Comparison of ENCODE assay signal across 8 cellular contexts in the genomic region with DNA sequence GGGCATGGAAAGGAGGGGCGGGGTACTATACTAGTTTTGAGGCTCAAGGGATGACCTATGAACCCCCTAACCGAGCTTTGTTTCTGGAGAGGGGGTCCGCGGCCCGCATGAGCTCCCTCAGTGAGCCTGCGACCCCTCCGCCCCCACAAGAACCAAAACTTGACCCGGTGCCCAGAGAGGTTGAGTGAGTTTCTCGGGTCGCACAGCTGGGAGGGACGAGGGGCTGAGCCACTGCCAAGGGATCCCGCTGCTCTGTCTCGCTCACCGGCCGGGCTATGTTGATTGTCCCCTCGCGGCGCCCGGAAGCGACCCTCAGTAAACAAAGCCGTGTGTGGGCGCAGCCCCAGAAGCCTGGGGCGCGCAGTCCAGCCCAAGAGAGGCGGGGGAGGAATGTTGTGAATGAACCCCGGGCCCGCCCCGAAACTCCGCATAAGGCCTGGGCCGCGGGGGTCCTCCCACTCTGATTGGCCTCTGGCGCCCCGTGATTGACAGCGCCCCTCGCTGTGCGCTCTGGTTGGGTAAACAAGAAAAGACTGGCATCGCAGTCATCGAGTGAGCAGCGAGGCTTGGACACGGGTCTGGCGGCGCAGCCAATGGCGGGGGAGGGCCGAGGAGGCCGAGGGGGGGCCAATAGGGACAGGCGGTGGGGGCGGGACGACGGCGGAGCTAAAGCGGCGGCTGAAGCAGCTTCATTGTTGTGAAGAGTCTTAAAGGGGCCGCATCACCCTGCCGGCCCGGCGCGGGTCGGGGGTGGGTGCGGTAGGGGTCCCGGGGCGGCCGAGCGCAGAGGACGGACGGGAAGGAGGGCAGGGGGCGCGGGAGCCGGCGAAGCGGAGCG. TPM values are rescaled to one million over a fixed set of nuclear protein-coding genes. Genes with fewer than 3 reads are reported as not detected.
DNase-seq lines count a peak whose midpoint lies in the region; ATAC-seq and TF ChIP-seq lines count a peak whose summit lies in the region.

A gene (plus strand): TSS at position 692 of the 838 bp plus-strand sequence. CDS start 206 bp downstream, outside the sequence.

- peaks cover 13% of the 10 kb centered on the region for H3K27me3 Mint-ChIP-seq in GM23338 (ENCODE audit: insufficient read depth, low read depth, poor library complexity)
- H3K27me3 Mint-ChIP-seq in naive thymus-derived CD4-positive, alpha-beta T cell: no peaks in the 10 kb centered on the region
- no peaks in the 10 kb centered on the region for H3K27me3 Mint-ChIP-seq in stimulated activated memory B cell treated with anti-CD40 and anti-IgM and Interleukin-4, amounts not matched to agents 10 μg/mL and 1 μg/mL and 100 μg/mL, for 72 hours

- H3K4me2 ChIP-seq in DOHH2 (ENCODE audit: low read length) (peak within 1 kb of the TSS; percentile 85), GM23338 (peak within 1 kb of the TSS; percentile 86), fibroblast of lung (ENCODE audit: extremely low read depth, insufficient read depth, low read length) (peak within 1 kb of the TSS; percentile 98)

- POLR2A ChIA-PET in naive thymus-derived CD4-positive, alpha-beta T cell (lab: Charles Lee): interaction anchor here (0.5 to 3.1 kb wide), 13 partner anchors 8 to 211 kb away, joined by 3 to 17 read pairs (median 6); a partner anchor contains a TSS

- H3K4me3 ChIP-seq in DOHH2 (ENCODE audit: low read length) (peak within 1 kb of the TSS; percentile 88), GM23338 (peak within 1 kb of the TSS; percentile 70), fibroblast of lung (replicated peaks in 1 of 4; ENCODE audit: control extremely low read depth in 1 of 4, insufficient read depth in 1 of 4, low read depth in 3 of 4, low read length in 4 of 4) (peak within 1 kb of the TSS; percentile 69 to 90 (median 80))
- H3K4me3 ChIP-seq in naive thymus-derived CD4-positive, alpha-beta T cell (ENCODE audit: low read length): peak within 1 kb of the TSS; percentile 84

- H2AFZ ChIP-seq in GM23338 (0 out of 2 replicates have a peak within 1 kb of the TSS, but pooled peaks have one; percentile 6), fibroblast of lung (ENCODE audit: low read length) (no peak within 1 kb of the TSS)

- H3K9ac ChIP-seq in fibroblast of lung (ENCODE audit: insufficient read depth, low read length): peak within 1 kb of the TSS; percentile 84

- H4K20me1 ChIP-seq in DOHH2 (ENCODE audit: control insufficient read depth, insufficient read depth, low read depth, low read length) (no peaks in the 10 kb centered on the region), GM23338 (replicated peaks; ENCODE audit: insufficient read depth) (no peaks in the 10 kb centered on the region; the same call in 1 of the 2 replicates), fibroblast of lung (ENCODE audit: control insufficient read depth, extremely low read depth, insufficient read depth, low read length) (no peaks in the 10 kb centered on the region)

- peak within 1 kb of the TSS; percentile 93 for H3K27ac Mint-ChIP-seq in GM23338
- peak within 1 kb of the TSS; percentile 89 to 97 (median 95) for H3K27ac Mint-ChIP-seq in naive thymus-derived CD4-positive, alpha-beta T cell
- peak within 1 kb of the TSS; percentile 77 for H3K27ac Mint-ChIP-seq in stimulated activated memory B cell treated with anti-CD40 and anti-IgM and Interleukin-4, amounts not matched to agents 10 μg/mL and 1 μg/mL and 100 μg/mL, for 72 hours

- DNase-seq in GM23338 (ENCODE audit: low spot score) (peak; percentile 100), Kasumi-1 (lab: John Stamatoyannopoulos, UW) (peak; percentile 97 to 98), RKO (ENCODE audit: low spot score) (peak; percentile 99), fibroblast of lung (ENCODE audit: low read depth in 2 of 2) (peak; percentile 99 to 100)
- DNase-seq in activated T-helper 1 cell treated with anti-CD3 and anti-CD28 coated beads, Interleukin-2, amount 50 U/mL, for 16 hours (ENCODE audit: low read depth in 1 of 2, low spot score in 1 of 2): peak; percentile 79 to 88
- DNase-seq in naive thymus-derived CD4-positive, alpha-beta T cell: peak; percentile 67 to 93 (median 77)

- TF ChIP-seq CTCF in DOHH2 (IDR thresholded peaks at IDR 0.05; ENCODE audit: low read depth, low read length, poor library complexity, severe bottlenecking) (no peak), GM23338 (conservative IDR thresholded peaks at IDR 0.05; ENCODE audit: low read depth in 2 of 2) (no peak), fibroblast of lung (conservative IDR thresholded peaks at IDR 0.05 in 1 of 2, IDR thresholded peaks at IDR 0.05 in 1 of 2; ENCODE audit: low read depth in 1 of 2, low read length in 2 of 2) (no peak)

- H3K4me1 ChIP-seq in DOHH2 (ENCODE audit: control insufficient read depth, low read length): peaks cover 39% of the 10 kb centered on the region
- H3K4me1 ChIP-seq in GM23338 (ENCODE audit: insufficient read depth): peaks cover 11% of the 10 kb centered on the region; the same call in 1 of the 2 replicates
- H3K4me1 ChIP-seq in fibroblast of lung (ENCODE audit: control insufficient read depth, extremely low read depth, insufficient read depth, low read length): peaks cover 13% of the 10 kb centered on the region
- H3K4me1 ChIP-seq in naive thymus-derived CD4-positive, alpha-beta T cell (ENCODE audit: control insufficient read depth in 2 of 2, insufficient read depth in 2 of 2, low read length in 2 of 2): peaks cover 14 to 21% of the 10 kb centered on the region in 2 donors

- H3K4me3 Mint-ChIP-seq in GM23338: peak within 1 kb of the TSS; percentile 93
- H3K4me3 Mint-ChIP-seq in naive thymus-derived CD4-positive, alpha-beta T cell: peak within 1 kb of the TSS; percentile 93 to 97 (median 94)
- H3K4me3 Mint-ChIP-seq in stimulated activated memory B cell treated with anti-CD40 and anti-IgM and Interleukin-4, amounts not matched to agents 10 μg/mL and 1 μg/mL and 100 μg/mL, for 72 hours: peak within 1 kb of the TSS; percentile 95

- H3K36me3 ChIP-seq in DOHH2 (ENCODE audit: control insufficient read depth, low read length) (no peaks in the 10 kb centered on the region), GM23338 (ENCODE audit: insufficient read depth) (no peaks in the 10 kb centered on the region), fibroblast of lung (ENCODE audit: control insufficient read depth, insufficient read depth, low read length) (no peaks in the 10 kb centered on the region)
- H3K36me3 ChIP-seq in naive thymus-derived CD4-positive, alpha-beta T cell (ENCODE audit: control insufficient read depth in 2 of 3, insufficient read depth in 3 of 3, low read length in 3 of 3): no peaks in the 10 kb centered on the region

- H3K79me2 ChIP-seq in DOHH2 (ENCODE audit: control insufficient read depth, low read length): peaks cover 7% of the 10 kb centered on the region
- peaks cover 12% of the 10 kb centered on the region for H3K79me2 ChIP-seq in GM23338 (replicated peaks; ENCODE audit: insufficient read depth)
- peaks cover 9% of the 10 kb centered on the region for H3K79me2 ChIP-seq in fibroblast of lung (ENCODE audit: control insufficient read depth, insufficient read depth, low read length)

- peak within 1 kb of the TSS; percentile 12; the same call in 1 of the 2 replicates for H3K27ac ChIP-seq in DOHH2 (ENCODE audit: low read depth, low read length)
- H3K27ac ChIP-seq in GM23338 (ENCODE audit: low read depth): peak within 1 kb of the TSS; percentile 88
- peak within 1 kb of the TSS; percentile 99 for H3K27ac ChIP-seq in fibroblast of lung (ENCODE audit: insufficient read depth, low read length)
- H3K27ac ChIP-seq in naive thymus-derived CD4-positive, alpha-beta T cell (ENCODE audit: low read depth, low read length): peak within 1 kb of the TSS; percentile 56

- peaks cover 4% of the 10 kb centered on the region; the same call in 2 of the 3 replicates for H3K36me3 Mint-ChIP-seq in GM23338 (ENCODE audit: low read depth)
- H3K36me3 Mint-ChIP-seq in naive thymus-derived CD4-positive, alpha-beta T cell: no peaks in the 10 kb centered on the region
- peaks cover 4% of the 10 kb centered on the region for H3K36me3 Mint-ChIP-seq in stimulated activated memory B cell treated with anti-CD40 and anti-IgM and Interleukin-4, amounts not matched to agents 10 μg/mL and 1 μg/mL and 100 μg/mL, for 72 hours

- H3K27me3 ChIP-seq in DOHH2 (ENCODE audit: control insufficient read depth, low read length): no peaks in the 10 kb centered on the region
- H3K27me3 ChIP-seq in GM23338 (ENCODE audit: insufficient read depth): no peaks in the 10 kb centered on the region
- H3K27me3 ChIP-seq in fibroblast of lung (ENCODE audit: control insufficient read depth, insufficient read depth, low read length): no peaks in the 10 kb centered on the region
- no peaks in the 10 kb centered on the region for H3K27me3 ChIP-seq in naive thymus-derived CD4-positive, alpha-beta T cell (ENCODE audit: control insufficient read depth in 2 of 2, insufficient read depth in 2 of 2, low read length in 2 of 2)

- intact Hi-C loops in naive thymus-derived CD4-positive, alpha-beta T cell (cut with micrococcal nuclease): loop anchor here (1.0 kb wide), 6 partner anchors 8 to 51 kb away; a partner anchor contains a TSS

- H3F3A ChIP-seq in DOHH2 (ENCODE audit: control insufficient read depth, insufficient read depth) (peaks cover 4% of the 10 kb centered on the region; the same call in 1 of the 2 replicates), GM23338 (replicated peaks; ENCODE audit: low read depth) (0 out of 2 replicates have a peak, but pooled peaks cover 9% of the 10 kb centered on the region)

- no peaks in the 10 kb centered on the region for H3K9me3 Mint-ChIP-seq in GM23338
- no peaks in the 10 kb centered on the region for H3K9me3 Mint-ChIP-seq in naive thymus-derived CD4-positive, alpha-beta T cell
- no peaks in the 10 kb centered on the region for H3K9me3 Mint-ChIP-seq in stimulated activated memory B cell treated with anti-CD40 and anti-IgM and Interleukin-4, amounts not matched to agents 10 μg/mL and 1 μg/mL and 100 μg/mL, for 72 hours

- H3K9me2 ChIP-seq in DOHH2 (replicated peaks; ENCODE audit: control insufficient read depth, low read length): no peaks in the 10 kb centered on the region
- no peaks in the 10 kb centered on the region for H3K9me2 ChIP-seq in GM23338 (ENCODE audit: insufficient read depth)

- peak; percentile 90 for ATAC-seq in GM23338
- ATAC-seq in naive thymus-derived CD4-positive, alpha-beta T cell: peak; percentile 95
- peak; percentile 98 for ATAC-seq in stimulated activated memory B cell treated with anti-CD40 and anti-IgM and Interleukin-4, amounts not matched to agents 10 μg/mL and 1 μg/mL and 100 μg/mL, for 72 hours

- peaks cover 4% of the 10 kb centered on the region; the same call in 2 of the 3 replicates for H3K4me1 Mint-ChIP-seq in GM23338
- peaks cover 22 to 46% (median 37%) of the 10 kb centered on the region in 7 donors for H3K4me1 Mint-ChIP-seq in naive thymus-derived CD4-positive, alpha-beta T cell
- H3K4me1 Mint-ChIP-seq in stimulated activated memory B cell treated with anti-CD40 and anti-IgM and Interleukin-4, amounts not matched to agents 10 μg/mL and 1 μg/mL and 100 μg/mL, for 72 hours: peaks cover 44% of the 10 kb centered on the region

- H3K9me3 ChIP-seq in DOHH2 (ENCODE audit: control insufficient read depth, insufficient read depth, low read length) (no peaks in the 10 kb centered on the region), fibroblast of lung (ENCODE audit: control insufficient read depth, insufficient read depth, low read depth, low read length) (no peaks in the 10 kb centered on the region)
- no peaks in the 10 kb centered on the region for H3K9me3 ChIP-seq in naive thymus-derived CD4-positive, alpha-beta T cell (ENCODE audit: control insufficient read depth in 2 of 3, low read length in 3 of 3)

- CTCF ChIA-PET in naive thymus-derived CD4-positive, alpha-beta T cell (lab: Charles Lee): interaction anchor here (0.8 to 1.8 kb wide), 4 partner anchors 8 to 67 kb away, joined by 3 to 8 read pairs (median 4); no protein-coding TSS in a partner anchor

RNA-seq across cellular contexts. Expression of the gene that starts here (rescaled TPM):
- 37.9 and 42.3 TPM in 2 replicates for total RNA-seq in GM23338 (2014; rRNA removed; shearing (Covaris generic))
- 5.4 and 6.1 TPM in 2 replicates for polyA plus RNA-seq in GM23338 (2016; fragmentation: Nextera tagmentation; extraction: Ambion mirVana)
- total RNA-seq in fibroblast of lung: 5.6 and 6.7 TPM in 2 replicates
- polyA plus RNA-seq in fibroblast of lung: 1.6 and 2.0 TPM in 2 replicates
- polyA plus RNA-seq in fibroblast of lung (2012): 2.8 and 3.3 TPM in 2 replicates
- 4.4 and 6.1 TPM in 2 replicates for polyA minus RNA-seq in fibroblast of lung (ENCODE audit: low replicate concordance)
- 1 to 10 TPM; 4.8 to 7.8 (median 5.9) TPM for total RNA-seq in naive thymus-derived CD4-positive, alpha-beta T cell
- 1 to 10 TPM in 1 of 2 donors, under 1 TPM in 1; 0.73 to 1.6 TPM for polyA plus RNA-seq in naive thymus-derived CD4-positive, alpha-beta T cell

Comparison
In these comparisons a context has a peak if more than half of its experiments do, and no peak if none do; other contexts are left out.
1. Peak in every context shown above with its lines: DNase-seq, ATAC-seq, H3K4me3 ChIP-seq and H3K27ac ChIP-seq.
2. H3K27ac ChIP-seq: peak in every context shown above with its lines; median percentile 99 in fibroblast of lung; 88 in GM23338; 56 in naive thymus-derived CD4-positive, alpha-beta T cell; 12 in DOHH2.